8 cellular contexts compared by ENCODE assay signal in genomic region chr4:14749910-14750309, GRCh38.
A peak's percentile ranks its signal among the peaks of the same experiment; 100 is the strongest.
DNase-seq lines count a peak whose midpoint lies in the region; ATAC-seq and TF ChIP-seq lines count a peak whose summit lies in the region.

No MANE protein-coding gene starts in this region.

- TF ChIP-seq POLR2A in breast epithelium (IDR thresholded peaks at IDR 0.05) = no peak

- no peak for ATAC-seq in GM21786 (IDR thresholded peaks at IDR 0.05; ENCODE audit: unreplicated experiment)
- ATAC-seq in T-helper 17 cell = no peak

- no TSS peak for BruUV-seq in MCF 10A (replicated peaks; lab: Mats Ljungman, UMichigan)

- peak; percentile 64 for DNase-seq in MCF 10A (ENCODE audit: unreplicated experiment)
- no peak for DNase-seq in breast epithelium (ENCODE audit: low spot score in 2 of 2)
- DNase-seq in MV-4-11 (lab: John Stamatoyannopoulos, UW) = peak; percentile 26
- peak; percentile 11 to 46 for DNase-seq in T47D (ENCODE audit: low read depth in 1 of 2, low spot score in 1 of 2)
- DNase-seq in midbrain (lab: John Stamatoyannopoulos, UW) = peak; percentile 18
- DNase-seq in mucosa of gallbladder (ENCODE audit: low spot score) = no peak
- DNase-seq in T-helper 17 cell = no peak

- H3K27ac ChIP-seq in breast epithelium = no peak overlapping the region

- H3K27me3 ChIP-seq in breast epithelium = no peaks in the 10 kb centered on the region

- in situ Hi-C loops in T47D (cut with HindIII; ENCODE audit: low pct_unique_long_range_greater_than_20kb, low sequenced_read_pairs) = no loop called here

- H3K4me3 ChIP-seq in breast epithelium = no peak overlapping the region

- TF ChIP-seq CTCF in MCF 10A (IDR thresholded peaks at IDR 0.05; ENCODE audit: unreplicated experiment) (peak; percentile 25), breast epithelium (IDR thresholded peaks at IDR 0.05) (no peak)

- no peaks in the 10 kb centered on the region for H3K36me3 Mint-ChIP-seq in MCF 10A (ENCODE audit: insufficient read depth, unreplicated experiment)
- no peaks in the 10 kb centered on the region for H3K36me3 Mint-ChIP-seq in T-helper 17 cell (ENCODE audit: low read depth)

- POLR2A ChIA-PET in MCF 10A (lab: Yijun Ruan, JAX) = interaction anchor here (0.7 to 2.2 kb wide), 7 partner anchors 8 to 256 kb away, joined by 3 to 17 read pairs (median 5); partner anchors contain the start of gene CPEB2

- H3K27ac Mint-ChIP-seq in MCF 10A (ENCODE audit: low read depth, unreplicated experiment) = no peak overlapping the region
- no peak overlapping the region for H3K27ac Mint-ChIP-seq in T-helper 17 cell

- intact Hi-C loops in MCF 10A (cut with micrococcal nuclease) = loop anchor here (1.0 kb wide), 3 partner anchors 252 to 412 kb away; partner anchors contain the start of gene CPEB2
- intact Hi-C loops in breast epithelium (cut with DNase I; ENCODE audit: low total_unique reads) = no loop called here

- no peaks in the 10 kb centered on the region for H3K36me3 ChIP-seq in breast epithelium

- CTCF ChIA-PET in MCF 10A (lab: Yijun Ruan, JAX) = interaction anchor here (0.6 to 1.6 kb wide), 20 partner anchors 18 to 1265 kb away, joined by 3 to 16 read pairs (median 4); no protein-coding TSS in a partner anchor

- no peaks in the 10 kb centered on the region for H3K4me1 ChIP-seq in breast epithelium

- H3K4me1 Mint-ChIP-seq in MCF 10A (ENCODE audit: insufficient read depth, unreplicated experiment) (no peaks in the 10 kb centered on the region), T-helper 17 cell (no peaks in the 10 kb centered on the region)

- H3K9me3 ChIP-seq in breast epithelium = peaks cover 16 to 17% of the 10 kb centered on the region in 2 donors
- peaks cover 5% of the 10 kb centered on the region for H3K9me3 ChIP-seq in T-helper 17 cell (ENCODE audit: control insufficient read depth, low read length, poor library complexity, severe bottlenecking)

- H3K27me3 Mint-ChIP-seq in MCF 10A (ENCODE audit: insufficient read depth, unreplicated experiment) (no peaks in the 10 kb centered on the region), T-helper 17 cell (peaks cover 12% of the 10 kb centered on the region)

- H3K4me3 Mint-ChIP-seq in MCF 10A (ENCODE audit: unreplicated experiment) (no peak overlapping the region), T-helper 17 cell (no peak overlapping the region)

- peaks cover 5% of the 10 kb centered on the region for H3K9me3 Mint-ChIP-seq in MCF 10A (ENCODE audit: unreplicated experiment)

Comparison
In these comparisons a context has a peak if more than half of its experiments do, and no peak if none do; other contexts are left out.
1. DNase-seq: peak in MCF 10A (single experiment), MV-4-11 (single experiment), T47D (2 of 2) and midbrain (single experiment); none in breast epithelium (0 of 2), mucosa of gallbladder (single experiment) and T-helper 17 cell (0 of 3).